In the genomic region with DNA sequence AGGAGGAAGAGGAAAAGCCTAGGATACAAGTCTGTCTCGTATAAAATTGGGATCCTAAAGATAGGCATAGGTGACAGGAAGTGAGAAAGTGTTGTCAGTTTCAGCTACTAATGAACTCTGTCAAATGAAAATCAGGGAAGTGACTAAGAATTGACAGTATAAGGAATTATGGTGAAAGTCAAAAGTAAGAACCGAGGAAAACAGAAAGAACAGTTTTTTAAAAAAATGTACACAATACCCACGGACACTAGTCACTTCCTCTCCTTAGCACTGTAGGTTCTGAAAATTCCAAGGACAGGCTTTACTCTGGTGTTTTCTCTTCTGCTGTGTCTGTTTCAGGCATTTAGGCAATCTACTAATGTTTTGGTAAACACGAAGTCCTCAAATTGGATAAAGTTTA, we compare ENCODE assay signal across 15 cellular contexts. TPM values are rescaled to one million over a fixed set of nuclear protein-coding genes. Genes with fewer than 3 reads are reported as not detected.
A peak's percentile ranks its signal among the peaks of the same experiment; 100 is the strongest.
DNase-seq lines count a peak whose midpoint lies in the region; ATAC-seq and TF ChIP-seq lines count a peak whose summit lies in the region.
"Had no signal": no experiment of that assay in that cellular context is flagged by ENCODE, and none has a peak within 500 bp of the region (broad histone marks: within the 10 kb centered on the region; RNA-seq: fewer than 3 reads in every experiment).

No MANE protein-coding gene starts in this region.

- peaks cover 9% of the 10 kb centered on the region for H3K4me1 Mint-ChIP-seq in activated CD4-positive, alpha-beta T cell treated with anti-CD3 and anti-CD28 coated beads for 36 hours
- H3K4me1 Mint-ChIP-seq in dendritic cell treated with granulocyte-macrophage colony-stimulating factor and Interleukin-4, amounts not matched to agents 40 ng/mL and 50 ng/mL, for 4 days (ENCODE audit: low read depth) = peaks cover 6% of the 10 kb centered on the region
- peaks cover 5% of the 10 kb centered on the region for H3K4me1 Mint-ChIP-seq in progenitor cell of endocrine pancreas (ENCODE audit: low read depth)

- no peaks in the 10 kb centered on the region for H3K27me3 Mint-ChIP-seq in activated CD4-positive, alpha-beta T cell treated with anti-CD3 and anti-CD28 coated beads for 36 hours
- no peaks in the 10 kb centered on the region for H3K27me3 Mint-ChIP-seq in dendritic cell treated with granulocyte-macrophage colony-stimulating factor and Interleukin-4, amounts not matched to agents 40 ng/mL and 50 ng/mL, for 4 days
- no peaks in the 10 kb centered on the region for H3K27me3 Mint-ChIP-seq in progenitor cell of endocrine pancreas

- H3K27me3 ChIP-seq in PC-3 (ENCODE audit: low read length) = no peaks in the 10 kb centered on the region
- H3K27me3 ChIP-seq: testis had no signal

- BruUV-seq in PC-3 (replicated peaks; lab: Mats Ljungman, UMichigan) = no TSS peak

- no peak for DNase-seq in activated CD4-positive, alpha-beta T cell treated with anti-CD3 and anti-CD28 coated beads for 36 hours
- no peak for DNase-seq in activated CD4-positive, alpha-beta T cell treated with anti-CD3 and anti-CD28 coated beads for 48 hours
- DNase-seq in PC-3 = peak; percentile 23
- DNase-seq in progenitor cell of endocrine pancreas (ENCODE audit: low spot score, unreplicated experiment) = no peak
- DNase-seq in DMS114 treated with DMSO at 0.1 percent for 48 hours (lab: John Stamatoyannopoulos, UW; ENCODE audit: unreplicated experiment) = no peak
- DNase-seq in occipital lobe (lab: John Stamatoyannopoulos, UW) = no peak
- no peak for DNase-seq in KG1 (lab: John Stamatoyannopoulos, UW)
- DNase-seq: activated CD4-positive, CD25-positive, alpha-beta regulatory T cell; activated naive CD4-positive, alpha-beta T cell treated with anti-CD3 and anti-CD28 coated beads, Interleukin-2, amount 50 U/mL, for 16 hours; NCI-H1417; OCI-M1; stimulated activated CD4-positive, alpha-beta T cell treated with anti-CD3 and anti-CD28 coated beads, Interleukin-2, amount 100 ng/mL, for 24 hours; testis had no signal

- no peaks in the 10 kb centered on the region for H3K79me2 ChIP-seq in PC-3 (ENCODE audit: low read length)

- H3K27ac Mint-ChIP-seq in activated CD4-positive, alpha-beta T cell treated with anti-CD3 and anti-CD28 coated beads for 36 hours = peak overlapping the region; percentile 29
- peak overlapping the region; percentile 45 for H3K27ac Mint-ChIP-seq in dendritic cell treated with granulocyte-macrophage colony-stimulating factor and Interleukin-4, amounts not matched to agents 40 ng/mL and 50 ng/mL, for 4 days
- H3K27ac Mint-ChIP-seq in progenitor cell of endocrine pancreas = peak overlapping the region; percentile 18

- H2AFZ ChIP-seq in PC-3 (ENCODE audit: low read length) = peak overlapping the region; percentile 34; the same call in 1 of the 2 replicates

- intact Hi-C loops in activated CD4-positive, alpha-beta T cell treated with anti-CD3 and anti-CD28 coated beads for 36 hours (cut with DNase I, micrococcal nuclease) = no loop called here
- intact Hi-C loops in PC-3 (cut with micrococcal nuclease) = no loop called here
- intact Hi-C loops in dendritic cell treated with granulocyte-macrophage colony-stimulating factor and Interleukin-4, amounts not matched to agents 40 ng/mL and 50 ng/mL, for 4 days (cut with micrococcal nuclease) = no loop called here

- peak overlapping the region; percentile 43 for H3K27ac ChIP-seq in PC-3 (ENCODE audit: low read length)
- H3K27ac ChIP-seq: testis had no signal

- H3K4me2 ChIP-seq in PC-3 (ENCODE audit: low read length) = peak overlapping the region; percentile 43

- no peaks in the 10 kb centered on the region for H3K9me3 ChIP-seq in PC-3 (ENCODE audit: low read length)
- H3K9me3 ChIP-seq: testis had no signal

- no peaks in the 10 kb centered on the region for H3K9me2 ChIP-seq in PC-3 (replicated peaks; ENCODE audit: low read length)

- no peak for TF ChIP-seq CTCF in PC-3 (conservative IDR thresholded peaks at IDR 0.05; ENCODE audit: low read depth, low read length)
- no peak for TF ChIP-seq CTCF in progenitor cell of endocrine pancreas (IDR thresholded peaks at IDR 0.05; ENCODE audit: unreplicated experiment)

- H3K4me3 ChIP-seq in PC-3 (ENCODE audit: low read length) = no peak overlapping the region
- H3K4me3 ChIP-seq: testis had no signal

- H3K4me1 ChIP-seq in PC-3 (ENCODE audit: insufficient read depth, low read length) = peaks cover 11% of the 10 kb centered on the region
- H3K4me1 ChIP-seq: testis had no signal

- peaks cover 27% of the 10 kb centered on the region for H3K36me3 Mint-ChIP-seq in activated CD4-positive, alpha-beta T cell treated with anti-CD3 and anti-CD28 coated beads for 36 hours (ENCODE audit: low read depth)
- H3K36me3 Mint-ChIP-seq in dendritic cell treated with granulocyte-macrophage colony-stimulating factor and Interleukin-4, amounts not matched to agents 40 ng/mL and 50 ng/mL, for 4 days (ENCODE audit: low read depth) = peaks cover 23% of the 10 kb centered on the region
- H3K36me3 Mint-ChIP-seq in progenitor cell of endocrine pancreas (ENCODE audit: insufficient read depth) = peaks cover 5% of the 10 kb centered on the region

- peak overlapping the region; percentile 15; the same call in 1 of the 2 replicates for H3K9ac ChIP-seq in PC-3 (ENCODE audit: low read length)

- CTCF ChIA-PET in activated CD4-positive, alpha-beta T cell treated with anti-CD3 and anti-CD28 coated beads for 36 hours (lab: Charles Lee) = interaction anchor here (0.6 to 1.8 kb wide), 3 partner anchors 10 to 99 kb away, joined by 3 to 5 read pairs (median 3); no protein-coding TSS in a partner anchor
- CTCF ChIA-PET in PC-3 (lab: Charles Lee) = interaction anchor here (0.6 to 0.7 kb wide), 2 partner anchors 9 to 87 kb away, joined by 3 to 5 read pairs; no protein-coding TSS in a partner anchor

- POLR2A ChIA-PET in activated CD4-positive, alpha-beta T cell treated with anti-CD3 and anti-CD28 coated beads for 36 hours (lab: Charles Lee) = interaction anchor here (0.6 kb wide), 1 partner anchor 11 kb away, joined by 3 read pairs; no protein-coding TSS in a partner anchor
- POLR2A ChIA-PET in PC-3 (lab: Charles Lee; ENCODE audit: unreplicated experiment) = no interaction called here

- peaks cover 6% of the 10 kb centered on the region for H3F3A ChIP-seq in PC-3 (ENCODE audit: low read length, unreplicated experiment)

- no peak for ATAC-seq in activated CD4-positive, alpha-beta T cell treated with anti-CD3 and anti-CD28 coated beads for 36 hours
- peak; percentile 84 for ATAC-seq in PC-3
- ATAC-seq: HCT116 had no signal

- H3K9me3 Mint-ChIP-seq in activated CD4-positive, alpha-beta T cell treated with anti-CD3 and anti-CD28 coated beads for 36 hours (ENCODE audit: low read depth) = no peaks in the 10 kb centered on the region
- H3K9me3 Mint-ChIP-seq in dendritic cell treated with granulocyte-macrophage colony-stimulating factor and Interleukin-4, amounts not matched to agents 40 ng/mL and 50 ng/mL, for 4 days = no peaks in the 10 kb centered on the region
- H3K9me3 Mint-ChIP-seq in progenitor cell of endocrine pancreas (ENCODE audit: low read depth) = no peaks in the 10 kb centered on the region

- H3K36me3 ChIP-seq in PC-3 (ENCODE audit: low read depth, low read length) = peaks cover 8% of the 10 kb centered on the region

- no peak overlapping the region for H3K4me3 Mint-ChIP-seq in activated CD4-positive, alpha-beta T cell treated with anti-CD3 and anti-CD28 coated beads for 36 hours
- H3K4me3 Mint-ChIP-seq in dendritic cell treated with granulocyte-macrophage colony-stimulating factor and Interleukin-4, amounts not matched to agents 40 ng/mL and 50 ng/mL, for 4 days = peak overlapping the region; percentile 50
- no peak overlapping the region for H3K4me3 Mint-ChIP-seq in progenitor cell of endocrine pancreas (ENCODE audit: low read depth)

- no peaks in the 10 kb centered on the region for H4K20me1 ChIP-seq in PC-3 (ENCODE audit: low read length)

RNA-seq across cellular contexts. Expression of a gene that starts 42.3 kb away (rescaled TPM):
- 10 to 100 TPM; 34.2 to 46.8 TPM for total RNA-seq in activated CD4-positive, alpha-beta T cell treated with anti-CD3 and anti-CD28 coated beads for 36 hours
- total RNA-seq in PC-3 (2014; rRNA removed) (14.9 and 15.7 TPM in 2 replicates), progenitor cell of endocrine pancreas (45.8 and 52.1 TPM in 2 replicates), occipital lobe (85.3 TPM)
